ENCODE assay signal across 9 cellular contexts in the genomic region with DNA sequence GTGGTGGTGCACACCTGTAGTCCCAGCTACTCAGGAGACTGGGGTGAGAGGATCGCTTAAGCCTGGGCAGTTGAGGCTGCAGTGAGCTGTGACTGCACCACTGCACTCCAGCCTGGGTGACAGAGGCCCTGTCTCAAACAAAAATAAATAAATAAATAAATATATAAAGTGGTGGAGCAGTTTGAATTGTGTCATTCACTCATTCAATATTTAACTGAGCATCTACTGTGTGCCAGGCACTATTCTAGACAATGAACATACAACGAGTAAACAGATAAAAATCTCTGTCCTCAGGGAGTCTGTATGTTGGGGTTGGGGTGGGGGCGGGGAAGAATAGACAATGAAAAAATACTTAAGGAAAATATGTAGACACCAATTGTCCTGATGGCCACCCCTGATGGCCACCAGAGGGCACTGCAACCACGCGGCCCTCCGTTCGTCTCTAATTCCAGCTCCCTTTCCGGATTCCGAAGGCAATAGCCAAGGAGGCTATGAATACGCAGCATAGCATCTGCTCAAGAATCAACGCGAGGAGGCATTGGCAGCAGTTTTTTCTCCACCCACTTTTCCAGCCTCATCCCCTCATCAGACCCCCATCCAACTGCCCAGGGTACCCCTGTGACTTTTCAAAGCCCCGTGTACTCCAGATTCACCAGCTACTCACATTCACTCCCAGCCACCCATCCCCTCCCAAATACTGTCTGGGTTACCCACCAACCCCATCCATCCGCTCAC. TPM values are rescaled to one million over a fixed set of nuclear protein-coding genes. Genes with fewer than 3 reads are reported as not detected.
DNase-seq lines count a peak whose midpoint lies in the region; ATAC-seq, FAIRE-seq and TF ChIP-seq lines count a peak whose summit lies in the region.
"Had no signal": no experiment of that assay in that cellular context is flagged by ENCODE, and none has a peak within 500 bp of the region (broad histone marks: within the 10 kb centered on the region; RNA-seq: fewer than 3 reads in every experiment).

No MANE protein-coding gene starts in this region.

- H3K27me3 ChIP-seq in kidney epithelial cell (ENCODE audit: control insufficient read depth, insufficient read depth, low read length): no peaks in the 10 kb centered on the region

- peaks cover 1% of the 10 kb centered on the region for H3K36me3 ChIP-seq in kidney epithelial cell (ENCODE audit: control insufficient read depth, insufficient read depth, low read length)

- DNase-seq in A172 (ENCODE audit: low spot score): peak; percentile 82
- peak; percentile 63 for DNase-seq in GM19239 (ENCODE audit: insufficient read length, low spot score)
- peak; percentile 33 for DNase-seq in NCI-H2227 treated with DMSO at 0.1 percent for 48 hours (lab: John Stamatoyannopoulos, UW)
- peak; percentile 93 for DNase-seq in cardiac fibroblast (ENCODE audit: low read depth in 2 of 2)
- DNase-seq in kidney epithelial cell (ENCODE audit: low read depth): peak; percentile 42
- DNase-seq in stimulated activated CD4-positive, alpha-beta T cell treated with anti-CD3 and anti-CD28 coated beads, Interleukin-1b, Interleukin-23, amount 100 ng/mL, for 48 hours: peak; percentile 75

- peak; percentile 37 for FAIRE-seq in GM19239 (lab: Jason Lieb, UNC)

- peak; percentile 92 for TF ChIP-seq CTCF in cardiac fibroblast (IDR thresholded peaks at IDR 0.05; ENCODE audit: low read depth, low read length)
- peak; percentile 92 for TF ChIP-seq CTCF in kidney epithelial cell (IDR thresholded peaks at IDR 0.05; ENCODE audit: insufficient read depth, low read length, poor library complexity, severe bottlenecking)

- ATAC-seq in activated CD4-positive, CD25-positive, alpha-beta regulatory T cell treated with anti-CD3 and anti-CD28 coated beads, Interleukin-2, amount 50 U/mL, for 24 hours: peak; percentile 40 to 54
- ATAC-seq in GM21576 (IDR thresholded peaks at IDR 0.05; ENCODE audit: unreplicated experiment): no peak

- H3K4me3 ChIP-seq in cardiac fibroblast (replicated peaks in 1 of 2; ENCODE audit: low read depth in 2 of 2, low read length in 2 of 2) (no peak overlapping the region), kidney epithelial cell (ENCODE audit: low read depth, low read length) (no peak overlapping the region)

RNA-seq across cellular contexts. Expression of a gene that starts 21.4 kb away (rescaled TPM):
- 83.7 and 122 TPM in 2 replicates for total RNA-seq in A172 (2014; rRNA removed; shearing (Covaris generic))
- 47.9 and 60.3 TPM in 2 replicates for total RNA-seq in kidney epithelial cell

RNA-seq across cellular contexts. Expression of a gene that starts 37.4 kb away (rescaled TPM):
- 12.6 and 15.7 TPM in 2 replicates for total RNA-seq in A172 (2014; rRNA removed; shearing (Covaris generic))
- total RNA-seq in kidney epithelial cell: 0.27 and 1.0 TPM in 2 replicates

RNA-seq across cellular contexts. Expression of a gene that starts 45.4 kb away (rescaled TPM):
- total RNA-seq in A172 (2014; rRNA removed; shearing (Covaris generic)): 0.09 TPM in 1 of 2 replicates, not detected in the other
- not detected in 2 replicates for total RNA-seq in kidney epithelial cell
- total RNA-seq: temporal lobe had no signal

Comparison
In these comparisons a context has a peak if more than half of its experiments do, and no peak if none do; other contexts are left out.
1. DNase-seq: peak in every context shown above with its lines; median percentile 93 in cardiac fibroblast; 82 in A172; 75 in stimulated activated CD4-positive, alpha-beta T cell treated with anti-CD3 and anti-CD28 coated beads, Interleukin-1b, Interleukin-23, amount 100 ng/mL, for 48 hours; 63 in GM19239; 42 in kidney epithelial cell; 33 in NCI-H2227 treated with DMSO at 0.1 percent for 48 hours.